In genomic region chr2:5690718-5691658, GRCh38 we compare ENCODE assay signal across 11 cellular contexts. TPM values are rescaled to one million over a fixed set of nuclear protein-coding genes. Genes with fewer than 3 reads are reported as not detected.
DNase-seq lines count a peak whose midpoint lies in the region; ATAC-seq and TF ChIP-seq lines count a peak whose summit lies in the region.
"Had no signal": no experiment of that assay in that cellular context is flagged by ENCODE, and none has a peak within 500 bp of the region (broad histone marks: within the 10 kb centered on the region; RNA-seq: fewer than 3 reads in every experiment).

No MANE protein-coding gene starts in this region.

- no peaks in the 10 kb centered on the region for H3K36me3 Mint-ChIP-seq in MCF 10A (ENCODE audit: insufficient read depth, unreplicated experiment)
- H3K36me3 Mint-ChIP-seq in activated naive CD8-positive, alpha-beta T cell treated with anti-CD3 and anti-CD28 coated beads for 36 hours: peaks cover 1% of the 10 kb centered on the region

- WGBS in upper lobe of left lung, 2 donors: 4% methylated on average over 61 to 66 of the region's 68 CpGs

- H3K4me1 Mint-ChIP-seq in MCF 10A (ENCODE audit: insufficient read depth, unreplicated experiment): no peaks in the 10 kb centered on the region
- H3K4me1 Mint-ChIP-seq in activated naive CD8-positive, alpha-beta T cell treated with anti-CD3 and anti-CD28 coated beads for 36 hours: peaks cover 2% of the 10 kb centered on the region

- CTCF ChIA-PET in MCF 10A (lab: Yijun Ruan, JAX): no interaction called here

- intact Hi-C loops in breast epithelium (cut with DNase I; ENCODE audit: low total_unique reads) (loop anchor here (5.0 kb wide), 2 partner anchors 609 to 1521 kb away; no protein-coding TSS in a partner anchor), MCF 10A (cut with micrococcal nuclease) (no loop called here)

- POLR2A ChIA-PET in MCF 10A (lab: Yijun Ruan, JAX): no interaction called here

- H3K27me3 Mint-ChIP-seq in MCF 10A (ENCODE audit: insufficient read depth, unreplicated experiment): no peaks in the 10 kb centered on the region
- H3K27me3 Mint-ChIP-seq in activated naive CD8-positive, alpha-beta T cell treated with anti-CD3 and anti-CD28 coated beads for 36 hours: peaks cover 76% of the 10 kb centered on the region

- ATAC-seq in upper lobe of left lung (ENCODE audit: low FRiP score in 2 of 2): no peak
- no peak for ATAC-seq in HG02588 (IDR thresholded peaks at IDR 0.05; ENCODE audit: unreplicated experiment)

- no peak for DNase-seq in breast epithelium (ENCODE audit: low spot score in 2 of 2)
- DNase-seq in MCF 10A (ENCODE audit: unreplicated experiment): no peak
- no peak for DNase-seq in activated naive CD8-positive, alpha-beta T cell treated with anti-CD3 and anti-CD28 coated beads for 36 hours
- DNase-seq in islet precursor cell: peak; percentile 90
- peak in 1 of 2 donors; percentile 79 for DNase-seq in upper lobe of left lung
- DNase-seq in activated gamma-delta T cell (lab: John Stamatoyannopoulos, UW): no peak
- DNase-seq in HuH-7 (ENCODE audit: low spot score): no peak
- DNase-seq: central memory CD4-positive, alpha-beta T cell; DND-41; HFFc6 had no signal

- H3K36me3 ChIP-seq in breast epithelium: no peaks in the 10 kb centered on the region
- no peaks in the 10 kb centered on the region for H3K36me3 ChIP-seq in upper lobe of left lung

- no peak for TF ChIP-seq EP300 in upper lobe of left lung (IDR thresholded peaks at IDR 0.05)

- H3K4me3 Mint-ChIP-seq in MCF 10A (ENCODE audit: unreplicated experiment): no peak overlapping the region
- H3K4me3 Mint-ChIP-seq in activated naive CD8-positive, alpha-beta T cell treated with anti-CD3 and anti-CD28 coated beads for 36 hours: peak overlapping the region; percentile 16
- H3K4me3 Mint-ChIP-seq: HFFc6 had no signal

- H3K27ac Mint-ChIP-seq in MCF 10A (ENCODE audit: low read depth, unreplicated experiment): no peak overlapping the region
- H3K27ac Mint-ChIP-seq in activated naive CD8-positive, alpha-beta T cell treated with anti-CD3 and anti-CD28 coated beads for 36 hours: peak overlapping the region; percentile 48
- H3K27ac Mint-ChIP-seq: HFFc6 had no signal

- TF ChIP-seq POLR2A in breast epithelium (IDR thresholded peaks at IDR 0.05) (no peak), upper lobe of left lung (IDR thresholded peaks at IDR 0.05) (no peak)

- H3K9me3 ChIP-seq in breast epithelium (no peaks in the 10 kb centered on the region), upper lobe of left lung (no peaks in the 10 kb centered on the region)

- H3K27ac ChIP-seq in breast epithelium: no peak overlapping the region
- no peak overlapping the region for H3K27ac ChIP-seq in upper lobe of left lung

- H3K4me3 ChIP-seq in breast epithelium (peak overlapping the region; percentile 18 to 62 (median 45)), upper lobe of left lung (peak overlapping the region in 3 of 4 donors; percentile 30 to 39 (median 37))

- peaks cover 3 to 76% of the 10 kb centered on the region in 2 donors for H3K27me3 ChIP-seq in breast epithelium
- H3K27me3 ChIP-seq in upper lobe of left lung: peaks cover 2 to 42% (median 26%) of the 10 kb centered on the region in 4 donors

- H3K4me1 ChIP-seq in breast epithelium: peaks cover 6 to 7% of the 10 kb centered on the region in 2 donors
- peaks cover 24 to 37% (median 31%) of the 10 kb centered on the region in 4 donors for H3K4me1 ChIP-seq in upper lobe of left lung

- no peaks in the 10 kb centered on the region for H3K9me3 Mint-ChIP-seq in MCF 10A (ENCODE audit: unreplicated experiment)
- no peaks in the 10 kb centered on the region for H3K9me3 Mint-ChIP-seq in activated naive CD8-positive, alpha-beta T cell treated with anti-CD3 and anti-CD28 coated beads for 36 hours

- TF ChIP-seq CTCF in breast epithelium (IDR thresholded peaks at IDR 0.05): no peak
- TF ChIP-seq CTCF in MCF 10A (IDR thresholded peaks at IDR 0.05; ENCODE audit: unreplicated experiment): no peak
- no peak for TF ChIP-seq CTCF in upper lobe of left lung (IDR thresholded peaks at IDR 0.05)

- no TSS peak for BruUV-seq in MCF 10A (replicated peaks; lab: Mats Ljungman, UMichigan)

RNA-seq across cellular contexts. Expression of gene SOX11, which starts 1.2 kb away (rescaled TPM):
- total RNA-seq in breast epithelium (under 1 TPM in 2 of 3 donors, not detected in 1; 0.15 to 0.33 TPM), MCF 10A (2022) (not detected in 2 replicates), upper lobe of left lung (under 1 TPM in 2 of 6 donors, not detected in 4; 0.06 to 0.13 TPM)
- total RNA-seq in activated naive CD8-positive, alpha-beta T cell treated with anti-CD3 and anti-CD28 coated beads for 36 hours: not detected
- total RNA-seq: HFFc6 had no signal
